21 cellular contexts compared by ENCODE assay signal in the genomic region with DNA sequence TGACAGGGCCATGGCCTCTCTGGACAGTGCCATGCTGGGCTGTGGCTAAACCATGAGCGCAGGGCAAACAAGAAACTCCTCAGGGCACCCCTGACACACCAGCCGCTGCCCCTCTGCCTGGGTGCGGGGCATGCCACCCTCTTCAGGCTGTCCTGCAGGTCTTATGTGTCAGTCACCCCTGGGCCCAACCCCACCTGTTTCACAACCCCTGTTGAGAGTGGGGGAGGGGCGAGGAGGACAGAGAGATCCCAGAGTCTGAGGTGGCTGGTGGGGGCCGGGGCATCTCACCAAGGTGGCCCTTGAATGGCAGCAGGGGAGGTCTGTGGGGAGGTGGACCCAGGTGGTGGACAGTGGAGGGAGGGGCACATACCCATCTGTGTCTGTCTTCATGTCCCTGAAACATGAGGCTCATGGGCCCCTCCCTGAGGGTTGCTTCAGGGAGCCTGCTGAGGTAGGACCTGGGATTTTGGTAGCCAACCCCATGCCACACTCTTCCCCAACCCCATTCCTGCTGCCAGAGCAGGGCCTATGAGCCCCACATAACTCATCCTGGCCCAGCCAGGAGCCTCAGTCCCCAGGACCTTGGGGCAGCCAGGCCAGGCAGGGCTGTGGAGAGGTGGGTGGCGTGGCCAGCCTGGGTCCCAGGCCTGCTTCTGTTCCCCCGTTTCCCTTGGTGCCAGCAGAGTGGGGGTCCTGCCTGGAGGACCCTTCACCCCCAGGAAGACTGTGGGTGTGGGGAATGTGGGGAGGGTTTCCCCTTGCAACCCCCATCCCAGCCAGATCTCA. TPM values are rescaled to one million over a fixed set of nuclear protein-coding genes. Genes with fewer than 3 reads are reported as not detected.
"Had no signal": no experiment of that assay in that cellular context is flagged by ENCODE, and none has a peak within 500 bp of the region (broad histone marks: within the 10 kb centered on the region; RNA-seq: fewer than 3 reads in every experiment).

No MANE protein-coding gene starts in this region.

- H3K9me3 Mint-ChIP-seq: endodermal cell, memory B cell, natural killer cell had no signal

- H3K4me1 Mint-ChIP-seq: endodermal cell had no signal

- H3K9me3 ChIP-seq: left lung, transverse colon had no signal

- H3K27ac ChIP-seq: left lung had no signal

- FAIRE-seq: astrocyte, bronchial epithelial cell had no signal

- ATAC-seq: activated CD4-positive, CD25-positive, alpha-beta regulatory T cell treated with anti-CD3 and anti-CD28 coated beads, Interleukin-2, amount 50 U/mL, for 24 hours; left lung; natural killer cell had no signal

- H3K4me3 ChIP-seq: dorsolateral prefrontal cortex, left lung, skin epidermis, transverse colon had no signal

- DNase-seq: activated CD4-positive, alpha-beta T cell treated with anti-CD3 and anti-CD28 coated beads, Interleukin-2, amount 50 U/mL, for 1 hour; activated CD8-positive, alpha-beta memory T cell treated with anti-CD3 and anti-CD28 coated beads for 24 hours; activated naive CD4-positive, alpha-beta T cell; dorsolateral prefrontal cortex; islet precursor cell; left lung; natural killer cell; nucleus accumbens; posterior cingulate gyrus; stimulated activated CD4-positive, alpha-beta T cell treated with anti-CD3 and anti-CD28 coated beads, Interleukin-15, amount 100 ng/mL, for 24 hours; stimulated activated CD4-positive, alpha-beta T cell treated with anti-CD3 and anti-CD28 coated beads, Interleukin-4, amount 100 ng/mL, for 24 hours; stimulated activated naive CD4-positive, alpha-beta T cell treated with Interleukin-2 at 50 U/mL for 16 hours; substantia nigra; transverse colon had no signal

- H3K36me3 Mint-ChIP-seq: natural killer cell had no signal

- H3K27me3 Mint-ChIP-seq: memory B cell had no signal

- H3K27me3 ChIP-seq: dorsolateral prefrontal cortex, transverse colon had no signal

- H3K27ac Mint-ChIP-seq: memory B cell had no signal

- H3K4me3 Mint-ChIP-seq: endodermal cell, memory B cell, natural killer cell had no signal

RNA-seq across cellular contexts. Expression of a gene that starts 1.7 kb away (rescaled TPM):
- total RNA-seq: chondrocyte had no signal
